ENCODE assay signal across 8 cellular contexts in the genomic region with DNA sequence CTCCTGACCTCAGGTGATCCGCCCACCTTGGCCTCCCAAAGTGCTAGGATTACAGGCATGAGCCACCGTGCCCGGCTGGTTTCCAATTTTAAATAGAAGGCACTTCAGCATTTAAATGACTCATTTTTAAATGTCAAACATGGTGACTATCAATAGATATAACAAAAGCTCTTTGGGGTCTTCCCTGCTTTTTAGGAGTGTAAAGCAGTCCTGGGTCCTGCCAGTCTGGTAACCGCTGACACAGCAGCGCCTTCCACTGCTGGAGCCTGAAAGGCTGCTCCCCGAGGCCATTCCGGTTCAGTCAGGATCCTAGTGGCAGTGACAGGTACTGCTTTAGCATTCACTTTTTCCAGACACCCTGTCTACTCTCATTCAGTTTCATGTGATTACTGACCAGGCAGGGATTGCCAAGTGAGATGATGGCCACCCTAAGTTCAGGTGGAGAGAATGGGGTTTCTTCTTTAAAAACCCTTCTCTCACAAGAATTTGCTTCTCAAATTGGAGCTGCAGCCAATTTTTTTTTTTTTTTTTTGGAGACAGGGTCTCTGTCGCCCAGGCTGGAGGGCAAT. TPM values are rescaled to one million over a fixed set of nuclear protein-coding genes. Genes with fewer than 3 reads are reported as not detected.
DNase-seq lines count a peak whose midpoint lies in the region; ATAC-seq and TF ChIP-seq lines count a peak whose summit lies in the region.

No MANE protein-coding gene starts in this region.

- ATAC-seq in left lobe of liver (peak; percentile 67), HG02642 (IDR thresholded peaks at IDR 0.05; ENCODE audit: poor library complexity, unreplicated experiment) (no peak), GM19455 (IDR thresholded peaks at IDR 0.05; ENCODE audit: unreplicated experiment) (no peak)

- H3K36me3 ChIP-seq in breast epithelium, result no peaks in the 10 kb centered on the region

- intact Hi-C loops in breast epithelium (cut with DNase I; ENCODE audit: low total_unique reads), result no loop called here

- no peak for DNase-seq in GM12864 (ENCODE audit: low read depth)
- peak; percentile 78 for DNase-seq in NAMALWA (ENCODE audit: low spot score)
- peak; percentile 43 for DNase-seq in UCSD-AML1 (lab: John Stamatoyannopoulos, UW; ENCODE audit: unreplicated experiment)
- DNase-seq in breast epithelium (ENCODE audit: low spot score in 2 of 2), result peak in 1 of 2 donors; percentile 75
- no peak for DNase-seq in left lobe of liver (ENCODE audit: low spot score)
- DNase-seq in stimulated activated naive CD4-positive, alpha-beta T cell treated with Interleukin-2 at 50 U/mL for 16 hours (lab: John Stamatoyannopoulos, UW), result peak; percentile 55

- no peaks in the 10 kb centered on the region for H3K9me3 ChIP-seq in breast epithelium

- peaks cover 7 to 44% of the 10 kb centered on the region in 2 donors for H3K4me1 ChIP-seq in breast epithelium

- H3K27ac ChIP-seq in breast epithelium, result peak overlapping the region in 1 of 2 donors; percentile 50

- H3K4me3 ChIP-seq in GM12864 (ENCODE audit: low read depth, low read length), result no peak overlapping the region
- peak overlapping the region in 1 of 3 donors; percentile 34 for H3K4me3 ChIP-seq in breast epithelium

- TF ChIP-seq POLR2A in breast epithelium (IDR thresholded peaks at IDR 0.05), result no peak

- TF ChIP-seq CTCF in GM12864 (IDR thresholded peaks at IDR 0.05; ENCODE audit: low read depth, low read length, missing control alignments) (peak; percentile 78), breast epithelium (IDR thresholded peaks at IDR 0.05) (peak; percentile 49 to 80 (median 56))

- H3K27me3 ChIP-seq in breast epithelium, result no peaks in the 10 kb centered on the region

RNA-seq across cellular contexts. Expression of a gene that starts 5.1 kb away (rescaled TPM):
- total RNA-seq in breast epithelium (10 to 100 TPM; 59.8 to 83.1 (median 64.9) TPM), left lobe of liver (22.8 TPM)

RNA-seq across cellular contexts. Expression of a gene that starts 16.7 kb away (rescaled TPM):
- 10 to 100 TPM; 30.2 to 36.7 (median 31.8) TPM for total RNA-seq in breast epithelium
- 19.3 TPM for total RNA-seq in left lobe of liver

RNA-seq across cellular contexts. Expression of a gene that starts 31.3 kb away (rescaled TPM):
- total RNA-seq in breast epithelium (1 to 10 TPM; 2.2 to 4.9 (median 2.7) TPM), left lobe of liver (125 TPM)

RNA-seq across cellular contexts. Expression of a gene that starts 59.6 kb away (rescaled TPM):
- 10 to 100 TPM in 2 of 3 donors, 1 to 10 TPM in 1; 7.8 to 21.0 (median 12.5) TPM for total RNA-seq in breast epithelium
- total RNA-seq in left lobe of liver, result 6.2 TPM

Comparison
In these comparisons a context has a peak if more than half of its experiments do, and no peak if none do; other contexts are left out.
1. DNase-seq: peak in NAMALWA (single experiment), UCSD-AML1 (single experiment) and stimulated activated naive CD4-positive, alpha-beta T cell treated with Interleukin-2 at 50 U/mL for 16 hours (single experiment); none in GM12864 (single experiment) and left lobe of liver (single experiment).
2. RNA of a gene that starts 31.3 kb away (total RNA-seq): 125 TPM in left lobe of liver (single experiment); 2.2 to 4.9 TPM in breast epithelium; every median in the first group is over 10 times any median in the second.